ENCODE assay signal across 18 cellular contexts in the genomic region with DNA sequence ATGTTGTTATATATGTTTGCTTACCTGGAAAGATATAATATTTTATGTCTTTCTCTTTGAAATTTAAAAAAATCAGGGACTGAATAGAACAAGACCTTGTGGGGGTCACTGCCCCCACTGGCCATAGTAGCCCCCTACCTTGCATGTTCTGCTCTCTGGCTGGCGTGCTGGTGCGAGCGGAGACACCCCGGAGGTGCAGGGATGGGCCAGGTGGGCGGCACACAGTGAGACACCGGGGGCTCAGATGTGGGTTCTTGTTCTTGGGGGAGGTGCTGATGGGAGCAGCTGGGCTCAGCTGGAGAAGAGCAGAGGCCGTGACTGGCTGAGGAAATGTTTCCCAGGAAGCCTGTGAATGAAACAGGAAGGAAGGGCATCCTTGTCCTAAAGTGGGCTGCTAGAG. TPM values are rescaled to one million over a fixed set of nuclear protein-coding genes. Genes with fewer than 3 reads are reported as not detected.
DNase-seq lines count a peak whose midpoint lies in the region; TF ChIP-seq lines count a peak whose summit lies in the region.
"Had no signal": no experiment of that assay in that cellular context is flagged by ENCODE, and none has a peak within 500 bp of the region (broad histone marks: within the 10 kb centered on the region; RNA-seq: fewer than 3 reads in every experiment).

No MANE protein-coding gene starts in this region.

- H3K4me1 Mint-ChIP-seq in osteocyte (ENCODE audit: unreplicated experiment), result no peaks in the 10 kb centered on the region
- H3K4me1 Mint-ChIP-seq: B cell had no signal

- peak; percentile 7 for DNase-seq in D341Med (ENCODE audit: low spot score)
- peak; percentile 63 for DNase-seq in coronary artery (ENCODE audit: low spot score)
- peak; percentile 80 for DNase-seq in osteocyte (ENCODE audit: extremely low spot score, unreplicated experiment)
- no peak for DNase-seq in NCI-H1417 (lab: John Stamatoyannopoulos, UW)
- no peak for DNase-seq in HK-2 (ENCODE audit: unreplicated experiment)
- DNase-seq: Caco-2; CD4-positive, alpha-beta T cell; DMS153; DMS79; GDM1 had no signal

- H3K4me2 ChIP-seq in BLaER1, result peak overlapping the region; percentile 77

- H3K9me3 Mint-ChIP-seq in osteocyte (ENCODE audit: unreplicated experiment), result peaks cover 34% of the 10 kb centered on the region

- no peaks in the 10 kb centered on the region for H3K27me3 ChIP-seq in BLaER1

- H3K27me3 Mint-ChIP-seq in osteocyte (ENCODE audit: unreplicated experiment), result no peaks in the 10 kb centered on the region

- no peak overlapping the region for H3K4me3 Mint-ChIP-seq in osteocyte (ENCODE audit: unreplicated experiment)
- H3K4me3 Mint-ChIP-seq: B cell; CD4-positive, alpha-beta T cell had no signal

- H3K9ac ChIP-seq in BLaER1, result peak overlapping the region; percentile 39; the same call in 1 of the 2 replicates

- H3K27ac ChIP-seq in BLaER1 (peak overlapping the region; percentile 83), coronary artery (no peak overlapping the region)
- H3K27ac ChIP-seq: C4-2B had no signal

- TF ChIP-seq CTCF in coronary artery (IDR thresholded peaks at IDR 0.05) (no peak), osteocyte (IDR thresholded peaks at IDR 0.05) (no peak)

- no peaks in the 10 kb centered on the region for H3K36me3 Mint-ChIP-seq in osteocyte (ENCODE audit: unreplicated experiment)

- H3K4me1 ChIP-seq in BLaER1, result peaks cover 26% of the 10 kb centered on the region
- H3K4me1 ChIP-seq: Caco-2, HAP-1 had no signal

- H3K4me3 ChIP-seq in BLaER1, result 0 out of 2 replicates have a peak overlapping the region, but pooled peaks have one; percentile 10
- H3K4me3 ChIP-seq in coronary artery, result no peak overlapping the region
- H3K4me3 ChIP-seq: HAP-1 had no signal

- no peak overlapping the region for H3K27ac Mint-ChIP-seq in osteocyte (ENCODE audit: unreplicated experiment)
- H3K27ac Mint-ChIP-seq: B cell; CD4-positive, alpha-beta T cell had no signal

- peaks cover 27% of the 10 kb centered on the region for H3K9me3 ChIP-seq in BLaER1
- H3K9me3 ChIP-seq: HAP-1 had no signal

- H3K36me3 ChIP-seq in BLaER1, result no peaks in the 10 kb centered on the region
- H3K36me3 ChIP-seq: HAP-1 had no signal

- H4K20me1 ChIP-seq in BLaER1, result no peaks in the 10 kb centered on the region

RNA-seq across cellular contexts. Expression of a gene that starts 20.2 kb away (rescaled TPM):
- not detected in 2 replicates for total RNA-seq in osteocyte
- total RNA-seq: A172; B cell; Caco-2; CD4-positive, alpha-beta T cell; Daoy; H4; HT-29 had no signal

Comparison
In these comparisons a context has a peak if more than half of its experiments do, and no peak if none do; other contexts are left out.
1. DNase-seq: peak in D341Med (single experiment), coronary artery (single experiment) and osteocyte (single experiment); none in NCI-H1417 (0 of 3) and HK-2 (single experiment).